In the genomic region with DNA sequence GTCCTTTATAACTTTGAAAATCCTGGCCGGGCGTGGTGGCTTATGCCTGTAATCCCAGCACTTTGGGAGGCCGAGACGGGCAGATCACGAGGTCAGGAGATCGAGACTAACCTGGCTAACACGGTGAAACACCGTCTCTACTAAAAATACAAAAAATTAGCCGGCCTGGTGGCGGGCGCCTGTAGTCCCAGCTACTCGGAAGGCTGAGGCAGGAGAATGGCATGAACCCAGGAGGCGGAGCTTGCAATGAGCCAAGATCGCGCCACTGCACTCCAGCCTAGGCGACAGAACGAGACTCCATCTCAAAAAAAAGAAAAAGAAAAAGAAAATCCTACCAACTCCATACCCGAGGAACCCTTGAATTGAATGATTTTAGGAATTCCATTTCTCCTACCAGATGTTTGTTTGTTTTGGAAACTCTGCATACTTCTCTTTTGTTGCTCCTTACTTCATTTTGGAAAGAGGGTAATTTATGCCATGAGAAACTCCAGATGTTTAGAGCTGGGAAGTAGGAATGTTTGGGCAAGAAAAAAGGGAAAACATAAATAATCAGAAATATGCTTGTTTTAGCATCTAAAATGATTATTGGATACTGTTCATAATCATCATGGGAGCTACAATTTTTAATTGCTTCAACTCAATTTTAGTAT, we compare ENCODE assay signal across 7 cellular contexts. TPM values are rescaled to one million over a fixed set of nuclear protein-coding genes. Genes with fewer than 3 reads are reported as not detected.
"Had no signal": no experiment of that assay in that cellular context is flagged by ENCODE, and none has a peak within 500 bp of the region (broad histone marks: within the 10 kb centered on the region; RNA-seq: fewer than 3 reads in every experiment).

No MANE protein-coding gene starts in this region.

RNA-seq across cellular contexts. Expression of a gene that starts 24.2 kb away (rescaled TPM):
- total RNA-seq: activated CD4-positive, alpha-beta memory T cell treated with anti-CD3 and anti-CD28 coated beads, Interleukin-2, amount 10 ng/mL, durations not matched to agents 7 days and 5 days; activated T-helper 1 cell treated with anti-CD3 and anti-CD28 coated beads, Interleukin-12 subunit alpha, Interleukin-12 subunit beta, Interleukin-2, Interleukin-4 antibody, amounts not matched to agents 30 ng/mL and 10 ng/mL and 1 ng/mL, durations not matched to agents 14 hours and 24 hours and 36 hours; ascending aorta; LHCN-M2; M059J; SJSA1; T-helper 1 cell treated with Interleukin-12 subunit alpha and Interleukin-12 subunit beta and Interleukin-4 antibody, amounts not matched to agents 30 ng/mL and 1 ng/mL, for 36 hours had no signal
